9 cellular contexts compared by ENCODE assay signal in the genomic region with DNA sequence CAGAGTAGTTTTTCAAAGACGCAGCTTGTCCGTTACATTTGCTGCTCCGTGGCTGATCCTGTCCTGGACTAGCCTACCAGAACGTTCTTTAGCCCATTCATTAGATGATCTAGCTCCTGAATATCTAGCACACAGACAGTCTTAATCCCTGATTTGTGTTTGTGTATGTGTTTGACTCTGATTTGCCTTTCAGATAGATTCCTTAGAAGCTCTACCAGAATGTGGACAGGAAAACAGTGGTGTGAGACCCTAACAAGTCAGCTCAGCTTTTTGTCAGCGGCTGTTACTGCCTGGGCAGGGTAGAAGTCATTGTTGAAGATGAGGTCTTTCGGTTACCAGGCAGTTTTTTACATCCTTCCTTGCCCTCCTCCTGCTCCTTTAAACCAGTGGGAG.
DNase-seq lines count a peak whose midpoint lies in the region; ATAC-seq, FAIRE-seq and TF ChIP-seq lines count a peak whose summit lies in the region.
"Had no signal": no experiment of that assay in that cellular context is flagged by ENCODE, and none has a peak within 500 bp of the region (broad histone marks: within the 10 kb centered on the region; RNA-seq: fewer than 3 reads in every experiment).

No MANE protein-coding gene starts in this region.

- H3K4me1 ChIP-seq in body of pancreas (no peaks in the 10 kb centered on the region), small intestine (ENCODE audit: control insufficient read depth in 2 of 2, insufficient read depth in 1 of 2, low read depth in 1 of 2, low read length in 1 of 2) (peaks cover 0 to 6% of the 10 kb centered on the region in 2 donors)

- no peak for FAIRE-seq in small intestine (lab: Jason Lieb, UNC)
- FAIRE-seq: A204.1 had no signal

- H3K9me3 ChIP-seq in body of pancreas = no peaks in the 10 kb centered on the region
- no peaks in the 10 kb centered on the region for H3K9me3 ChIP-seq in small intestine (ENCODE audit: control insufficient read depth, low read depth)

- peaks cover 6% of the 10 kb centered on the region for H3K9me3 Mint-ChIP-seq in T-helper 2 cell treated with Interferon-gamma antibody and Interleukin-4, amounts not matched to agents 5 μg/mL and 100 μg/mL, for 36 hours
- peaks cover 0 to 1% (median 0%) of the 10 kb centered on the region in 7 donors for H3K9me3 Mint-ChIP-seq in naive B cell

- peaks cover 48% of the 10 kb centered on the region for H3K4me1 Mint-ChIP-seq in T-helper 2 cell treated with Interferon-gamma antibody and Interleukin-4, amounts not matched to agents 5 μg/mL and 100 μg/mL, for 36 hours (ENCODE audit: low read depth)
- H3K4me1 Mint-ChIP-seq in naive B cell = peaks cover 38 to 56% (median 54%) of the 10 kb centered on the region in 3 donors

- no peak for DNase-seq in T-helper 2 cell treated with Interferon-gamma antibody and Interleukin-4, amounts not matched to agents 5 μg/mL and 100 μg/mL, for 36 hours (ENCODE audit: low spot score)
- DNase-seq in T-helper 2 cell (no peak), body of pancreas (no peak), naive B cell (no peak), small intestine (no peak), A172 (ENCODE audit: low spot score) (no peak), iPS-NIHi7 (ENCODE audit: extremely low spot score) (no peak)

- WGBS in body of pancreas, 2 donors = 60 to 69% methylated on average over 6 of the region's 6 CpGs
- whole genome bisulfite sequencing in small intestine, 3 donors = 50 to 73% (median 71%) methylated on average over 6 of the region's 6 CpGs

- peak overlapping the region; percentile 71 for H3K4me3 Mint-ChIP-seq in T-helper 2 cell treated with Interferon-gamma antibody and Interleukin-4, amounts not matched to agents 5 μg/mL and 100 μg/mL, for 36 hours
- peak overlapping the region; percentile 70 to 91 (median 80) for H3K4me3 Mint-ChIP-seq in naive B cell

- intact Hi-C loops in body of pancreas (cut with DNase I) = no loop called here

- peak; percentile 30 for ATAC-seq in HG03103 (IDR thresholded peaks at IDR 0.05; ENCODE audit: low read depth, unreplicated experiment)
- no peak for ATAC-seq in body of pancreas
- ATAC-seq in naive B cell (ENCODE audit: low read depth in 2 of 2) = peak; percentile 54

- H3K36me3 Mint-ChIP-seq in T-helper 2 cell treated with Interferon-gamma antibody and Interleukin-4, amounts not matched to agents 5 μg/mL and 100 μg/mL, for 36 hours (ENCODE audit: low read depth) = no peaks in the 10 kb centered on the region
- H3K36me3 Mint-ChIP-seq in naive B cell = peaks cover 0 to 2% of the 10 kb centered on the region in 2 donors

- H3K27me3 ChIP-seq in body of pancreas (no peaks in the 10 kb centered on the region), small intestine (ENCODE audit: control insufficient read depth in 2 of 2, insufficient read depth in 2 of 2, low read length in 2 of 2) (no peaks in the 10 kb centered on the region)

- no peak for TF ChIP-seq CTCF in body of pancreas (IDR thresholded peaks at IDR 0.05)

- no peaks in the 10 kb centered on the region for H3K36me3 ChIP-seq in body of pancreas (replicated peaks in 1 of 2; ENCODE audit: insufficient read depth in 1 of 2, low read depth in 2 of 2)
- no peaks in the 10 kb centered on the region for H3K36me3 ChIP-seq in small intestine (ENCODE audit: control insufficient read depth in 2 of 2, insufficient read depth in 2 of 2, low read length in 2 of 2)

- H3K27ac Mint-ChIP-seq in T-helper 2 cell treated with Interferon-gamma antibody and Interleukin-4, amounts not matched to agents 5 μg/mL and 100 μg/mL, for 36 hours = peak overlapping the region; percentile 91
- peak overlapping the region; percentile 61 to 98 (median 92) for H3K27ac Mint-ChIP-seq in naive B cell

- TF ChIP-seq POLR2A in body of pancreas (IDR thresholded peaks at IDR 0.05) = no peak

- no peak overlapping the region for H3K4me3 ChIP-seq in body of pancreas
- H3K4me3 ChIP-seq in small intestine (ENCODE audit: low read depth in 1 of 2, low read length in 2 of 2) = no peak overlapping the region

- H3K27me3 Mint-ChIP-seq in T-helper 2 cell treated with Interferon-gamma antibody and Interleukin-4, amounts not matched to agents 5 μg/mL and 100 μg/mL, for 36 hours (ENCODE audit: low read depth) = peaks cover 2% of the 10 kb centered on the region
- H3K27me3 Mint-ChIP-seq in naive B cell = no peaks in the 10 kb centered on the region

- H3K27ac ChIP-seq in body of pancreas (peak overlapping the region in 3 of 4 donors; percentile 15 to 48 (median 42)), small intestine (ENCODE audit: low read depth in 1 of 2, low read length in 1 of 2) (peak overlapping the region in 1 of 2 donors; percentile 86)
